In the genomic region with DNA sequence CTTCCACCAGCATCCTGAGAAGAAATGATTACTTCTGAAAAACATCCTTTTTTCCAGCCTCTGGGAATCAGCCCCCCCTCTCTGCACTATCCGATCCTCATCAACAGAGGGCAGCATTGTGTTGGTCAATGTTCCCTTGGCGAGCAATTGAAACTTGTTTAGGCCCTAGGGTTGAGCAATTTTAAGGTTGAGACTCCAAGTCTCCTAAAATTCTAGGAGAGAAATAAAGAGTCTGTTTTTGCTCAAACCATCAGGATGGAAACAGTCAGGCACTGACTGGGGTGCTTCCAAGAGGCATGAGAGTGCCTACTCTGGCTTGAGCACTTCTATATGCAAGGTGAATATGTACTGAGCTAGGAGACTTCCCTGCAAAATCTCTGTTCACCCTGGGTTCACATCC, we compare ENCODE assay signal across 8 cellular contexts. TPM values are rescaled to one million over a fixed set of nuclear protein-coding genes. Genes with fewer than 3 reads are reported as not detected.
DNase-seq lines count a peak whose midpoint lies in the region; ATAC-seq and TF ChIP-seq lines count a peak whose summit lies in the region.

No MANE protein-coding gene starts in this region.

- TF ChIP-seq CTCF in Panc1 (IDR thresholded peaks at IDR 0.05) (peak; percentile 87), right lobe of liver (IDR thresholded peaks at IDR 0.05) (peak; percentile 80 to 93 (median 90)), upper lobe of left lung (IDR thresholded peaks at IDR 0.05) (peak; percentile 54 to 78 (median 76))

- TF ChIP-seq POLR2A in right lobe of liver (IDR thresholded peaks at IDR 0.05) (no peak), upper lobe of left lung (IDR thresholded peaks at IDR 0.05) (no peak)

- H3K9me3 ChIP-seq in Panc1 (ENCODE audit: control insufficient read depth, insufficient read depth, low read depth, low read length) (no peaks in the 10 kb centered on the region), right lobe of liver (no peaks in the 10 kb centered on the region), upper lobe of left lung (no peaks in the 10 kb centered on the region)

- in situ Hi-C loops in Panc1 (cut with HindIII; ENCODE audit: low pct_unique_long_range_greater_than_20kb, low sequenced_read_pairs): no loop called here

- POLR2A ChIA-PET in Panc1 (lab: Charles Lee): no interaction called here

- no peak for TF ChIP-seq EP300 in upper lobe of left lung (IDR thresholded peaks at IDR 0.05)

- H3K27ac ChIP-seq in Panc1 (ENCODE audit: low read length): no peak overlapping the region
- no peak overlapping the region for H3K27ac ChIP-seq in right lobe of liver
- no peak overlapping the region for H3K27ac ChIP-seq in upper lobe of left lung

- H3K4me3 ChIP-seq in Panc1 (ENCODE audit: low read depth in 2 of 2, low read length in 2 of 2) (no peak overlapping the region), right lobe of liver (no peak overlapping the region), upper lobe of left lung (no peak overlapping the region)

- ATAC-seq in GM19467 (IDR thresholded peaks at IDR 0.05; ENCODE audit: unreplicated experiment): peak; percentile 32
- peak; percentile 54 for ATAC-seq in HG03439 (IDR thresholded peaks at IDR 0.05; ENCODE audit: unreplicated experiment)
- ATAC-seq in Panc1: peak; percentile 73; the same call in 1 of the 2 replicates
- ATAC-seq in right lobe of liver: peak; percentile 97 to 98 (median 97)
- ATAC-seq in upper lobe of left lung (ENCODE audit: low FRiP score in 2 of 2): peak; percentile 91

- no peaks in the 10 kb centered on the region for H3K36me3 ChIP-seq in Panc1 (ENCODE audit: control insufficient read depth, insufficient read depth, low read length)
- no peaks in the 10 kb centered on the region for H3K36me3 ChIP-seq in right lobe of liver
- no peaks in the 10 kb centered on the region for H3K36me3 ChIP-seq in upper lobe of left lung

- CTCF ChIA-PET in Panc1 (lab: Charles Lee): interaction anchor here (0.7 to 1.0 kb wide), 2 partner anchors 10 to 60 kb away, joined by 3 read pairs; no protein-coding TSS in a partner anchor

- WGBS in right lobe of liver (ENCODE audit: insufficient coverage, low coverage, low lambda C conversion rate, missing lambda C conversion rate): 0% methylated on average over 2 of the region's 2 CpGs
- WGBS in upper lobe of left lung, 2 donors: 8 to 11% methylated on average over 2 of the region's 2 CpGs

- no peaks in the 10 kb centered on the region for H3K4me1 ChIP-seq in Panc1 (ENCODE audit: control insufficient read depth, insufficient read depth, low read length)
- H3K4me1 ChIP-seq in right lobe of liver: no peaks in the 10 kb centered on the region
- peaks cover 0 to 5% (median 2%) of the 10 kb centered on the region in 4 donors for H3K4me1 ChIP-seq in upper lobe of left lung

- no TSS peak for BruUV-seq in Panc1 (replicated peaks; lab: Mats Ljungman, UMichigan)

- no peaks in the 10 kb centered on the region for H3K27me3 ChIP-seq in Panc1 (ENCODE audit: control insufficient read depth, insufficient read depth, low read length)
- no peaks in the 10 kb centered on the region for H3K27me3 ChIP-seq in right lobe of liver
- H3K27me3 ChIP-seq in upper lobe of left lung: no peaks in the 10 kb centered on the region

- peak; percentile 42 for DNase-seq in NCI-H2107 treated with DMSO at 0.1 percent for 48 hours (lab: John Stamatoyannopoulos, UW; ENCODE audit: unreplicated experiment)
- no peak for DNase-seq in NCI-H2107 (lab: John Stamatoyannopoulos, UW)
- peak; percentile 39 for DNase-seq in Panc1 (ENCODE audit: low read depth, low spot score)
- DNase-seq in dedifferentiated amniotic fluid mesenchymal stem cell (ENCODE audit: extremely low spot score): peak; percentile 66
- DNase-seq in right lobe of liver: peak in 1 of 3 donors; percentile 58
- peak in 1 of 2 donors; percentile 50 for DNase-seq in upper lobe of left lung

- intact Hi-C loops in Panc1 (cut with micrococcal nuclease; ENCODE audit: unreplicated experiment): loop anchor here (2.0 kb wide), 1 partner anchor 59 kb away; no protein-coding TSS in a partner anchor
- intact Hi-C loops in right lobe of liver (cut with DNase I): loop anchor here (5.0 kb wide), 1 partner anchor 59 kb away; no protein-coding TSS in a partner anchor

RNA-seq across cellular contexts. Expression of a gene that starts 12.4 kb away (rescaled TPM):
- total RNA-seq in Panc1 (2021; ENCODE audit: unreplicated experiment) (0.80 TPM), right lobe of liver (10 to 100 TPM; 20.6 to 89.1 (median 49.6) TPM), upper lobe of left lung (10 to 100 TPM; 39.6 to 71.8 (median 47.7) TPM)
- 0.65 TPM for polyA plus RNA-seq in Panc1 (2012; ENCODE audit: insufficient read length)

Comparison
In these comparisons a context has a peak if more than half of its experiments do, and no peak if none do; other contexts are left out.
1. ATAC-seq: peak in every context shown above with its lines; median percentile 97 in right lobe of liver; 91 in upper lobe of left lung; 73 in Panc1; 54 in HG03439; 32 in GM19467.
2. RNA of a gene that starts 12.4 kb away (total RNA-seq): 20.6 to 89.1 TPM in right lobe of liver and 39.6 to 71.8 TPM in upper lobe of left lung; 0.80 TPM in Panc1 (single experiment); every median in the first group is over 10 times any median in the second.
3. Peak in every context shown above with its lines, with median percentiles within 50 percentile points of each other: CTCF ChIP-seq.